15 cellular contexts compared by ENCODE assay signal in genomic region chr13:113975416-113975815, GRCh38.
"Had no signal": no experiment of that assay in that cellular context is flagged by ENCODE, and none has a peak within 500 bp of the region (broad histone marks: within the 10 kb centered on the region; RNA-seq: fewer than 3 reads in every experiment).

No MANE protein-coding gene starts in this region.

- H3K9me3 Mint-ChIP-seq: endodermal cell; T-helper 1 cell treated with Interleukin-12 subunit alpha and Interleukin-12 subunit beta and Interleukin-4 antibody, amounts not matched to agents 30 μg/mL and 1 μg/mL, for 36 hours had no signal

- ATAC-seq: natural killer cell, SK-N-SH treated with all-trans-retinoic acid at 6 μM for 48 hours had no signal

- H3K4me3 ChIP-seq: stomach, tibial nerve had no signal

- H3K27ac ChIP-seq: brain microvascular endothelial cell had no signal

- H3K27me3 ChIP-seq: brain microvascular endothelial cell, stomach, tibial nerve had no signal

- H3K27ac Mint-ChIP-seq: endodermal cell; T-helper 1 cell treated with Interleukin-12 subunit alpha and Interleukin-12 subunit beta and Interleukin-4 antibody, amounts not matched to agents 30 μg/mL and 1 μg/mL, for 36 hours had no signal

- H3K4me3 Mint-ChIP-seq: endodermal cell; natural killer cell; T-helper 1 cell treated with Interleukin-12 subunit alpha and Interleukin-12 subunit beta and Interleukin-4 antibody, amounts not matched to agents 30 μg/mL and 1 μg/mL, for 36 hours had no signal

- H3K9me3 ChIP-seq: stomach, tibial nerve had no signal

- DNase-seq: activated CD4-positive, alpha-beta T cell treated with anti-CD3 and anti-CD28 coated beads, Interleukin-2, amount 50 U/mL, for 1 hour; activated naive CD4-positive, alpha-beta T cell treated with anti-CD3 and anti-CD28 coated beads, Interleukin-2, amount 50 U/mL, for 16 hours; amygdala; brain microvascular endothelial cell; cerebellar nuclear complex; dermis blood vessel endothelial cell; endodermal cell; hypothalamus; mammary epithelial cell; natural killer cell; occipital lobe; stomach had no signal
